Comparison of ENCODE assay signal across 19 cellular contexts in the genomic region with DNA sequence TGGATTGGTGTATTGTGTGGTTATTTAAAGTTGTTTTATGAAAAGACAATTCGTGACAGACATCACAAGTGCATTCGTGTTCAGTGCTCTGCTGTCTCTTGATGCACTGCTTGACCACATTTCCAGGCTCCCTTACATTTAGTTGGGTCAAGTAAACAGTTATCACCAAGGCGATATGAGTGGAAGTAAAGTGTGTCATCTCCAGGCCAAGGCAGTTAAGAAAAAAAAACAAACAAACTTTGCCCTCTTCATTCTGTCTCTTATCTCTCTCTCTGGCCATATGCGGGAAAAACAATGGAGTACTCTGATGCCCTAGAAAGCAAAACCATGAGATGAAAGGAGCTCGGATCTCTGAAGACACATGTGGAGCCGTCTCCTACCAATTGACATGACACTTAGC.
DNase-seq lines count a peak whose midpoint lies in the region; ATAC-seq and TF ChIP-seq lines count a peak whose summit lies in the region.
"Had no signal": no experiment of that assay in that cellular context is flagged by ENCODE, and none has a peak within 500 bp of the region (broad histone marks: within the 10 kb centered on the region; RNA-seq: fewer than 3 reads in every experiment).

No MANE protein-coding gene starts in this region.

- no peak overlapping the region for H3K27ac ChIP-seq in mesenchymal stem cell (ENCODE audit: low read length, poor library complexity, severe bottlenecking)
- H3K27ac ChIP-seq: spleen, thoracic aorta had no signal

- POLR2A ChIA-PET in Caco-2 (lab: Charles Lee), result no interaction called here
- POLR2A ChIA-PET in activated CD4-positive, alpha-beta T cell treated with anti-CD3 and anti-CD28 coated beads, Interleukin-2, amount 10 ng/mL, durations not matched to agents 7 days and 5 days (lab: Charles Lee), result no interaction called here

- no TSS peak for BruUV-seq in Caco-2 (replicated peaks; lab: Mats Ljungman, UMichigan)

- no peaks in the 10 kb centered on the region for H3K9me3 Mint-ChIP-seq in Caco-2 (ENCODE audit: unreplicated experiment)
- H3K9me3 Mint-ChIP-seq in activated CD4-positive, alpha-beta T cell treated with anti-CD3 and anti-CD28 coated beads, Interleukin-2, amount 10 ng/mL, durations not matched to agents 7 days and 5 days, result no peaks in the 10 kb centered on the region
- H3K9me3 Mint-ChIP-seq: activated CD4-positive, alpha-beta memory T cell treated with anti-CD3 and anti-CD28 coated beads, Interleukin-2, amount 10 ng/mL, durations not matched to agents 7 days and 5 days; activated naive CD8-positive, alpha-beta T cell treated with anti-CD3 and anti-CD28 coated beads, Interleukin-2, amount 10 ng/mL, durations not matched to agents 7 days and 5 days; activated T-cell treated with anti-CD3 and anti-CD28 coated beads, Interleukin-2, amount 50 U/mL, for 4 hours; naive thymus-derived CD8-positive, alpha-beta T cell had no signal

- H2AFZ ChIP-seq in mesenchymal stem cell (ENCODE audit: low read depth, low read length), result no peak overlapping the region

- H2AK5ac ChIP-seq in mesenchymal stem cell (ENCODE audit: low read length, severe bottlenecking), result no peak overlapping the region

- TF ChIP-seq CTCF in Caco-2 (IDR thresholded peaks at IDR 0.05; ENCODE audit: insufficient read depth in 1 of 2, low read depth in 1 of 2, low read length in 1 of 2, severe bottlenecking in 1 of 2, unreplicated experiment in 1 of 2) (no peak), cardiac fibroblast (IDR thresholded peaks at IDR 0.05; ENCODE audit: low read depth, low read length) (no peak)

- DNase-seq in Caco-2 (peak in 1 of 2 experiments; percentile 22), HT1080 (ENCODE audit: low read depth) (peak; percentile 13), cardiac fibroblast (ENCODE audit: low read depth in 2 of 2) (peak; percentile 36 to 39), mesenchymal stem cell (peak; percentile 88), iPS-NIHi11 (ENCODE audit: low spot score) (no peak)
- DNase-seq in activated CD4-positive, alpha-beta T cell treated with anti-CD3 and anti-CD28 coated beads, Interleukin-2, amount 10 ng/mL, durations not matched to agents 7 days and 5 days, result no peak
- DNase-seq: activated CD4-positive, alpha-beta memory T cell treated with anti-CD3 and anti-CD28 coated beads, Interleukin-2, amount 10 ng/mL, durations not matched to agents 7 days and 5 days; activated naive CD8-positive, alpha-beta T cell treated with anti-CD3 and anti-CD28 coated beads, Interleukin-2, amount 10 ng/mL, durations not matched to agents 7 days and 5 days; activated T-cell treated with anti-CD3 and anti-CD28 coated beads, Interleukin-2, amount 50 U/mL, for 4 hours; naive thymus-derived CD8-positive, alpha-beta T cell; NCI-H1092; NCI-H2107; posterior cingulate gyrus; spleen had no signal

- H3K4ac ChIP-seq in mesenchymal stem cell (ENCODE audit: low read depth in 1 of 2, low read length in 2 of 2), result no peak overlapping the region

- H3K27me3 ChIP-seq in Caco-2 (replicated peaks; ENCODE audit: control insufficient read depth, insufficient read depth, low read length), result no peaks in the 10 kb centered on the region
- H3K27me3 ChIP-seq in mesenchymal stem cell (ENCODE audit: control insufficient read depth in 1 of 2, insufficient read depth in 1 of 2, low read length in 2 of 2), result no peaks in the 10 kb centered on the region
- H3K27me3 ChIP-seq: spleen had no signal

- H3K36me3 ChIP-seq in Caco-2 (ENCODE audit: control insufficient read depth, insufficient read depth, low read length) (no peaks in the 10 kb centered on the region), mesenchymal stem cell (ENCODE audit: control insufficient read depth in 1 of 2, insufficient read depth in 2 of 2, low read depth in 1 of 2, low read length in 2 of 2) (no peaks in the 10 kb centered on the region)
- H3K36me3 ChIP-seq: spleen, thoracic aorta had no signal

- H3K9me3 ChIP-seq in Caco-2 (no peaks in the 10 kb centered on the region), mesenchymal stem cell (ENCODE audit: control insufficient read depth, low read length) (no peaks in the 10 kb centered on the region)
- H3K9me3 ChIP-seq: spleen, thoracic aorta had no signal

- H3K9ac ChIP-seq in mesenchymal stem cell (ENCODE audit: low read length), result no peak overlapping the region

- CTCF ChIA-PET in Caco-2 (lab: Charles Lee), result no interaction called here
- CTCF ChIA-PET in activated CD4-positive, alpha-beta T cell treated with anti-CD3 and anti-CD28 coated beads, Interleukin-2, amount 10 ng/mL, durations not matched to agents 7 days and 5 days (lab: Charles Lee), result no interaction called here

- 0% methylated on average over 6 of the region's 6 CpGs for WGBS in mesenchymal stem cell

- no peak overlapping the region for H3K18ac ChIP-seq in mesenchymal stem cell (ENCODE audit: low read depth in 1 of 2, low read length in 2 of 2)

- peak overlapping the region; percentile 78 for H3K27ac Mint-ChIP-seq in Caco-2 (ENCODE audit: unreplicated experiment)
- no peak overlapping the region for H3K27ac Mint-ChIP-seq in activated CD4-positive, alpha-beta T cell treated with anti-CD3 and anti-CD28 coated beads, Interleukin-2, amount 10 ng/mL, durations not matched to agents 7 days and 5 days
- H3K27ac Mint-ChIP-seq: activated CD4-positive, alpha-beta memory T cell treated with anti-CD3 and anti-CD28 coated beads, Interleukin-2, amount 10 ng/mL, durations not matched to agents 7 days and 5 days; activated naive CD8-positive, alpha-beta T cell treated with anti-CD3 and anti-CD28 coated beads, Interleukin-2, amount 10 ng/mL, durations not matched to agents 7 days and 5 days; naive thymus-derived CD8-positive, alpha-beta T cell had no signal

- no peak overlapping the region for H3K4me2 ChIP-seq in mesenchymal stem cell (ENCODE audit: low read length, poor library complexity, severe bottlenecking)

- no peak overlapping the region for H2BK120ac ChIP-seq in mesenchymal stem cell (ENCODE audit: low read depth, low read length)

- peaks cover 9% of the 10 kb centered on the region for H3K4me1 Mint-ChIP-seq in Caco-2 (ENCODE audit: low read depth, unreplicated experiment)
- H3K4me1 Mint-ChIP-seq in activated CD4-positive, alpha-beta T cell treated with anti-CD3 and anti-CD28 coated beads, Interleukin-2, amount 10 ng/mL, durations not matched to agents 7 days and 5 days, result no peaks in the 10 kb centered on the region
- H3K4me1 Mint-ChIP-seq: activated CD4-positive, alpha-beta memory T cell treated with anti-CD3 and anti-CD28 coated beads, Interleukin-2, amount 10 ng/mL, durations not matched to agents 7 days and 5 days; activated naive CD8-positive, alpha-beta T cell treated with anti-CD3 and anti-CD28 coated beads, Interleukin-2, amount 10 ng/mL, durations not matched to agents 7 days and 5 days had no signal

- no peak overlapping the region for H2BK12ac ChIP-seq in mesenchymal stem cell (ENCODE audit: low read length in 2 of 2)

- H2BK5ac ChIP-seq in mesenchymal stem cell (ENCODE audit: low read depth, low read length, poor library complexity, severe bottlenecking), result no peak overlapping the region

- no peak overlapping the region for H4K8ac ChIP-seq in mesenchymal stem cell (ENCODE audit: low read length)

- no peak overlapping the region for H3K14ac ChIP-seq in mesenchymal stem cell (ENCODE audit: low read length in 2 of 2)

- intact Hi-C loops in Caco-2 (cut with micrococcal nuclease; ENCODE audit: unreplicated experiment), result loop anchor here (2.0 kb wide), 1 partner anchor 49 kb away; no protein-coding TSS in a partner anchor

- peak overlapping the region; percentile 48 for H3K4me3 Mint-ChIP-seq in Caco-2 (ENCODE audit: unreplicated experiment)
- H3K4me3 Mint-ChIP-seq in activated CD4-positive, alpha-beta T cell treated with anti-CD3 and anti-CD28 coated beads, Interleukin-2, amount 10 ng/mL, durations not matched to agents 7 days and 5 days, result no peak overlapping the region
- H3K4me3 Mint-ChIP-seq: activated CD4-positive, alpha-beta memory T cell treated with anti-CD3 and anti-CD28 coated beads, Interleukin-2, amount 10 ng/mL, durations not matched to agents 7 days and 5 days; activated naive CD8-positive, alpha-beta T cell treated with anti-CD3 and anti-CD28 coated beads, Interleukin-2, amount 10 ng/mL, durations not matched to agents 7 days and 5 days; activated T-cell treated with anti-CD3 and anti-CD28 coated beads, Interleukin-2, amount 50 U/mL, for 4 hours; naive thymus-derived CD8-positive, alpha-beta T cell had no signal

- ATAC-seq in HG02840 (IDR thresholded peaks at IDR 0.05; ENCODE audit: low FRiP score, unreplicated experiment) (no peak), HG03095 (IDR thresholded peaks at IDR 0.05; ENCODE audit: unreplicated experiment) (no peak)
- ATAC-seq: activated T-cell treated with anti-CD3 and anti-CD28 coated beads, Interleukin-2, amount 50 U/mL, for 4 hours; K562; naive thymus-derived CD8-positive, alpha-beta T cell had no signal

- H3K27me3 Mint-ChIP-seq in Caco-2 (ENCODE audit: insufficient read depth, unreplicated experiment), result no peaks in the 10 kb centered on the region
- peaks cover 2% of the 10 kb centered on the region for H3K27me3 Mint-ChIP-seq in activated CD4-positive, alpha-beta T cell treated with anti-CD3 and anti-CD28 coated beads, Interleukin-2, amount 10 ng/mL, durations not matched to agents 7 days and 5 days
- H3K27me3 Mint-ChIP-seq: activated CD4-positive, alpha-beta memory T cell treated with anti-CD3 and anti-CD28 coated beads, Interleukin-2, amount 10 ng/mL, durations not matched to agents 7 days and 5 days; activated naive CD8-positive, alpha-beta T cell treated with anti-CD3 and anti-CD28 coated beads, Interleukin-2, amount 10 ng/mL, durations not matched to agents 7 days and 5 days; naive thymus-derived CD8-positive, alpha-beta T cell had no signal

- no peak overlapping the region for H3K4me3 ChIP-seq in Caco-2 (ENCODE audit: low read depth, low read length)
- no peak overlapping the region for H3K4me3 ChIP-seq in cardiac fibroblast (replicated peaks in 1 of 2; ENCODE audit: low read depth in 2 of 2, low read length in 2 of 2)
- H3K4me3 ChIP-seq in mesenchymal stem cell (ENCODE audit: insufficient read depth in 1 of 2, low read depth in 1 of 2, low read length in 2 of 2), result no peak overlapping the region
- H3K4me3 ChIP-seq: K562, lung, spleen, thoracic aorta had no signal

- H3K79me1 ChIP-seq in mesenchymal stem cell (replicated peaks; ENCODE audit: low read length, poor library complexity, severe bottlenecking), result no peaks in the 10 kb centered on the region

- no peak overlapping the region for H4K91ac ChIP-seq in mesenchymal stem cell (ENCODE audit: low read length)

- H3K4me1 ChIP-seq in Caco-2 (0 out of 2 replicates have a peak, but pooled peaks cover 8% of the 10 kb centered on the region), mesenchymal stem cell (ENCODE audit: control insufficient read depth, insufficient read depth, low read depth, low read length) (no peaks in the 10 kb centered on the region)
- H3K4me1 ChIP-seq: spleen had no signal

- no peaks in the 10 kb centered on the region for H3K36me3 Mint-ChIP-seq in Caco-2 (ENCODE audit: insufficient read depth, unreplicated experiment)
- no peaks in the 10 kb centered on the region for H3K36me3 Mint-ChIP-seq in activated CD4-positive, alpha-beta T cell treated with anti-CD3 and anti-CD28 coated beads, Interleukin-2, amount 10 ng/mL, durations not matched to agents 7 days and 5 days (ENCODE audit: low read depth)
- H3K36me3 Mint-ChIP-seq: activated naive CD8-positive, alpha-beta T cell treated with anti-CD3 and anti-CD28 coated beads, Interleukin-2, amount 10 ng/mL, durations not matched to agents 7 days and 5 days; naive thymus-derived CD8-positive, alpha-beta T cell had no signal

- H3K23ac ChIP-seq in mesenchymal stem cell (ENCODE audit: low read length in 2 of 2), result no peak overlapping the region

- no peak overlapping the region for H2BK15ac ChIP-seq in mesenchymal stem cell (ENCODE audit: low read depth, poor library complexity, severe bottlenecking)

Comparison
In these comparisons a context has a peak if more than half of its experiments do, and no peak if none do; other contexts are left out.
1. DNase-seq: peak in HT1080 (single experiment), cardiac fibroblast (2 of 2) and mesenchymal stem cell (single experiment); none in activated CD4-positive, alpha-beta T cell treated with anti-CD3 and anti-CD28 coated beads, Interleukin-2, amount 10 ng/mL, durations not matched to agents 7 days and 5 days (single experiment) and iPS-NIHi11 (single experiment).